11 cellular contexts compared by ENCODE assay signal in genomic region chr10:119734396-119735332, GRCh38. TPM values are rescaled to one million over a fixed set of nuclear protein-coding genes. Genes with fewer than 3 reads are reported as not detected.
DNase-seq lines count a peak whose midpoint lies in the region; ATAC-seq, FAIRE-seq and TF ChIP-seq lines count a peak whose summit lies in the region.
"Had no signal": no experiment of that assay in that cellular context is flagged by ENCODE, and none has a peak within 500 bp of the region (broad histone marks: within the 10 kb centered on the region; RNA-seq: fewer than 3 reads in every experiment).

No MANE protein-coding gene starts in this region.

- WGBS in trophoblast cell (ENCODE audit: extremely low coverage, insufficient coverage, insufficient read length) = no CpG with 5 or more reads among the region's 1 CpG

- H3K9me1 ChIP-seq in endothelial cell of umbilical vein (replicated peaks; ENCODE audit: control insufficient read depth, extremely low read depth, insufficient read depth, low read length) = no peaks in the 10 kb centered on the region

- H2AFZ ChIP-seq in endothelial cell of umbilical vein (ENCODE audit: low read depth, low read length) (no peak overlapping the region), trophoblast cell (ENCODE audit: insufficient read depth, low read length, poor library complexity) (no peak overlapping the region)

- no peak overlapping the region for H4K91ac ChIP-seq in trophoblast cell (ENCODE audit: low read depth, low read length)

- H3K36me3 ChIP-seq in endothelial cell of umbilical vein (ENCODE audit: control insufficient read depth in 2 of 2, extremely low read depth in 1 of 2, insufficient read depth in 2 of 2, low read length in 2 of 2) (no peaks in the 10 kb centered on the region), trophoblast cell (ENCODE audit: control insufficient read depth in 1 of 2, insufficient read depth in 2 of 2, low read length in 2 of 2) (peaks cover 0 to 3% of the 10 kb centered on the region in 2 experiments)

- H3K27me3 ChIP-seq in endothelial cell of umbilical vein (ENCODE audit: control insufficient read depth in 2 of 2, insufficient read depth in 2 of 2, low read length in 2 of 2) = no peaks in the 10 kb centered on the region
- H3K27me3 ChIP-seq in trophoblast cell (ENCODE audit: insufficient read depth, low read length) = no peaks in the 10 kb centered on the region

- ATAC-seq in activated CD4-positive, CD25-positive, alpha-beta regulatory T cell treated with anti-CD3 and anti-CD28 coated beads, Interleukin-2, amount 50 U/mL, for 24 hours = peak; percentile 57 to 66

- H3K9ac ChIP-seq in endothelial cell of umbilical vein (replicated peaks; ENCODE audit: extremely low read depth, insufficient read depth, low read length) (no peak overlapping the region), trophoblast cell (ENCODE audit: low read length) (no peak overlapping the region)

- FAIRE-seq in endothelial cell of umbilical vein (lab: Jason Lieb, UNC) = peak; percentile 67

- H3K9me3 ChIP-seq in endothelial cell of umbilical vein (replicated peaks; ENCODE audit: control insufficient read depth, insufficient read depth, low read length) = no peaks in the 10 kb centered on the region
- H3K9me3 ChIP-seq in trophoblast cell (ENCODE audit: insufficient read depth, low read depth, low read length) = no peaks in the 10 kb centered on the region

- H3K14ac ChIP-seq in trophoblast cell (ENCODE audit: low read length) = no peak overlapping the region

- BruUV-seq in endothelial cell of umbilical vein (replicated peaks; lab: Mats Ljungman, UMichigan) = no TSS peak

- DNase-seq in activated CD4-positive, CD25-positive, alpha-beta regulatory T cell treated with anti-CD3 and anti-CD28 coated beads, Interleukin-2, amount 50 U/mL, for 72 hours = no peak
- peak; percentile 38 for DNase-seq in OCI-M1 (lab: John Stamatoyannopoulos, UW)
- peak; percentile 50 for DNase-seq in endothelial cell of umbilical vein (ENCODE audit: low read depth, low spot score)
- DNase-seq in trophoblast cell = peak in 1 of 2 donors; percentile 86
- no peak for DNase-seq in activated gamma-delta T cell (lab: John Stamatoyannopoulos, UW)
- DNase-seq in C1 segment of cervical spinal cord (lab: John Stamatoyannopoulos, UW) = no peak
- DNase-seq in midbrain (lab: John Stamatoyannopoulos, UW) = no peak
- DNase-seq: activated CD4-positive, alpha-beta memory T cell treated with anti-CD3 and anti-CD28 coated beads for 36 hours; aorta; NCI-H2081 had no signal

- H4K20me1 ChIP-seq in endothelial cell of umbilical vein (replicated peaks; ENCODE audit: control insufficient read depth, extremely low read depth, insufficient read depth, low read length) = no peaks in the 10 kb centered on the region

- TF ChIP-seq CTCF in endothelial cell of umbilical vein (IDR thresholded peaks at IDR 0.05; ENCODE audit: extremely low read depth in 1 of 2, insufficient read depth in 1 of 2, low read depth in 1 of 2, low read length in 2 of 2) = no peak

- H3K79me2 ChIP-seq in endothelial cell of umbilical vein (ENCODE audit: control insufficient read depth, insufficient read depth, low read length) (peaks cover 33% of the 10 kb centered on the region), trophoblast cell (ENCODE audit: control insufficient read depth, insufficient read depth, low read length, poor library complexity) (peaks cover 4% of the 10 kb centered on the region)

- no peak overlapping the region for H3K4me3 ChIP-seq in endothelial cell of umbilical vein (replicated peaks in 1 of 3; ENCODE audit: insufficient read depth in 1 of 3, low read depth in 1 of 3, low read length in 3 of 3)
- H3K4me3 ChIP-seq in trophoblast cell (ENCODE audit: low read depth, low read length) = no peak overlapping the region

- H2BK5ac ChIP-seq in trophoblast cell (ENCODE audit: low read depth, low read length, poor library complexity) = no peak overlapping the region

- H2BK12ac ChIP-seq in trophoblast cell (ENCODE audit: low read length) = peak overlapping the region; percentile 71

- H2BK120ac ChIP-seq in trophoblast cell (ENCODE audit: insufficient read depth, low read length, poor library complexity) = peak overlapping the region; percentile 43

- no peak overlapping the region for H4K8ac ChIP-seq in trophoblast cell (ENCODE audit: low read depth, low read length)

- H3K27ac ChIP-seq in endothelial cell of umbilical vein (ENCODE audit: insufficient read depth, low read depth, low read length) (no peak overlapping the region), trophoblast cell (ENCODE audit: low read depth, low read length) (no peak overlapping the region)

- no peak for TF ChIP-seq POLR2A in endothelial cell of umbilical vein (IDR thresholded peaks at IDR 0.05; ENCODE audit: low read depth, low read length)

- H3K4me2 ChIP-seq in endothelial cell of umbilical vein (ENCODE audit: insufficient read depth, low read length) (no peak overlapping the region), trophoblast cell (ENCODE audit: low read length) (no peak overlapping the region)

- no peak overlapping the region for H3K18ac ChIP-seq in trophoblast cell (ENCODE audit: low read length)

- peak overlapping the region; percentile 79 for H3K4ac ChIP-seq in trophoblast cell (ENCODE audit: low read depth, low read length)

- dilution Hi-C loops in endothelial cell of umbilical vein (cut with MboI; ENCODE audit: extremely low pct_ligation_motif_present, low sequenced_read_pairs) = no loop called here

- H4K12ac ChIP-seq in trophoblast cell (ENCODE audit: low read depth, low read length) = no peak overlapping the region

- peaks cover 24% of the 10 kb centered on the region for H3K4me1 ChIP-seq in endothelial cell of umbilical vein (ENCODE audit: control insufficient read depth, extremely low read depth, insufficient read depth, low read length)
- H3K4me1 ChIP-seq in trophoblast cell (ENCODE audit: control insufficient read depth in 1 of 2, insufficient read depth in 2 of 2, low read length in 2 of 2) = peaks cover 4 to 9% of the 10 kb centered on the region in 2 experiments

- intact Hi-C loops in endothelial cell of umbilical vein (cut with micrococcal nuclease) = no loop called here

- CTCF ChIA-PET in endothelial cell of umbilical vein (lab: Charles Lee) = interaction anchor here (0.7 to 2.4 kb wide), 6 partner anchors 9 to 126 kb away, joined by 3 to 10 read pairs (median 6); partner anchors contain the start of gene INPP5F

- no peak overlapping the region for H3K23ac ChIP-seq in trophoblast cell (ENCODE audit: low read length)

- H3K79me1 ChIP-seq in trophoblast cell (ENCODE audit: low read length) = no peaks in the 10 kb centered on the region

- POLR2A ChIA-PET in endothelial cell of umbilical vein (lab: Charles Lee) = interaction anchor here (1.0 kb wide), 1 partner anchor 9 kb away, joined by 4 read pairs; the partner anchor contains the start of gene INPP5F

- no peak overlapping the region for H2AK5ac ChIP-seq in trophoblast cell (ENCODE audit: low read length)

TF ChIP-seq in endothelial cell of umbilical vein, 7 proteins besides CTCF, POLR2A, EP300 and RAD21:
- TF ChIP-seq GATA2 (IDR thresholded peaks at IDR 0.05; ENCODE audit: insufficient read depth, insufficient read length, low read depth, low read length) = no peak
- peak; percentile 68 for TF ChIP-seq JUN (IDR thresholded peaks at IDR 0.05; ENCODE audit: borderline replicate concordance, insufficient read depth, insufficient read length, low read depth)
- TF ChIP-seq FOS (IDR thresholded peaks at IDR 0.05; ENCODE audit: borderline replicate concordance, insufficient read depth, low read length) = peak; percentile 68
- TF ChIP-seq MYC (IDR thresholded peaks at IDR 0.05; ENCODE audit: low read depth, low read length) = no peak
- no peak for TF ChIP-seq POLR2AphosphoS5 (IDR thresholded peaks at IDR 0.05; ENCODE audit: insufficient read depth, low read depth, low read length)

RNA-seq across cellular contexts. Expression of gene INPP5F, which starts 8.8 kb away (rescaled TPM):
- total RNA-seq in endothelial cell of umbilical vein = 20.3 and 26.6 TPM in 2 replicates
- 4.5 and 6.1 TPM in 2 replicates for polyA plus RNA-seq in endothelial cell of umbilical vein
- polyA plus RNA-seq in endothelial cell of umbilical vein (2011; cell fraction: cytosol; rRNA removed) = 6.6 and 8.2 TPM in 2 replicates
- 13.1 and 14.7 TPM in 2 replicates for polyA plus RNA-seq in endothelial cell of umbilical vein (2011; cell fraction: nucleus; rRNA removed)
- 28.5 and 29.7 TPM in 2 replicates for polyA plus RNA-seq in endothelial cell of umbilical vein (2012)
- polyA minus RNA-seq in endothelial cell of umbilical vein = 12.2 and 12.4 TPM in 2 replicates
- 2.0 TPM for polyA minus RNA-seq in endothelial cell of umbilical vein (2011; cell fraction: cytosol; rRNA and poly(A)+ RNA removed)
- 12.6 and 34.8 TPM in 2 replicates for polyA minus RNA-seq in endothelial cell of umbilical vein (2011; cell fraction: nucleus; rRNA and poly(A)+ RNA removed)
- polyA plus RNA-seq in trophoblast cell (2013) = 62.9 and 65.6 TPM in 2 replicates

Comparison
In these comparisons a context has a peak if more than half of its experiments do, and no peak if none do; other contexts are left out.
1. DNase-seq: peak in OCI-M1 (single experiment) and endothelial cell of umbilical vein (single experiment); none in activated CD4-positive, CD25-positive, alpha-beta regulatory T cell treated with anti-CD3 and anti-CD28 coated beads, Interleukin-2, amount 50 U/mL, for 72 hours (single experiment), activated gamma-delta T cell (single experiment), C1 segment of cervical spinal cord (0 of 14) and midbrain (single experiment).